1 cellular context compared by ENCODE assay signal in genomic region chr19:10749435-10750384, GRCh38.
TF ChIP-seq lines count a peak whose summit lies in the region.

No MANE protein-coding gene starts in this region.

TF ChIP-seq in endothelial cell of umbilical vein, 7 proteins besides CTCF, POLR2A, EP300 and RAD21 (continued from another document):
- TF ChIP-seq POLR2AphosphoS5 (IDR thresholded peaks at IDR 0.05; ENCODE audit: insufficient read depth, low read depth, low read length), result no peak
- TF ChIP-seq GATA2 (IDR thresholded peaks at IDR 0.05; ENCODE audit: insufficient read depth, insufficient read length, low read depth, low read length), result no peak
